12 cellular contexts compared by ENCODE assay signal in the genomic region with DNA sequence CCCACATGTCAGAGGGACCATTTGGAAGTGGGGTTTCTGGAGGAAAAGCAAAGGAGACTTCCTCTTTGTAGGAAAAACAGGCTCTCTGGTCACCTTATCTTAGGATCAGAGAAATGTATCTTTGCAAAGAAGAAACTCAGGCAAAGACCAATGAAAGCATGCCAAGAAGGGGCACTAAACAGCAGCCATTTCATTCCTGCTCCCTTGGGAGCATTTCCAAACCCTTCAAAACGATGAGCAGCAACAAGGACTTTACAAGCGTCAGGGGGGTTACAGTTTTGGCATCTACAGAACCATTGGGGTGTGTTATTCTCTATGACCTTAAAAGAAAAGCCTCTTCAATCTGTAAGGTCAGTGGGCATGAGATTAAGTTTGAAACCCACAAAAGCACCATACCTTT.
DNase-seq lines count a peak whose midpoint lies in the region; ATAC-seq and TF ChIP-seq lines count a peak whose summit lies in the region.
"Had no signal": no experiment of that assay in that cellular context is flagged by ENCODE, and none has a peak within 500 bp of the region (broad histone marks: within the 10 kb centered on the region; RNA-seq: fewer than 3 reads in every experiment).

No MANE protein-coding gene starts in this region.

- ATAC-seq in IMR-90 (ENCODE audit: low read depth) = no peak

- H3K27ac ChIP-seq in IMR-90 (ENCODE audit: insufficient read depth, low read length) (peak overlapping the region; percentile 87), mesodermal cell (ENCODE audit: low read depth, low read length, severe bottlenecking) (peak overlapping the region; percentile 64), suprapubic skin (peak overlapping the region; percentile 31), A673 (ENCODE audit: low read depth, low read length, poor library complexity, severe bottlenecking) (no peak overlapping the region)

- H3K79me1 ChIP-seq in IMR-90 (ENCODE audit: low read depth in 1 of 2, low read length in 2 of 2) = peaks cover 38 to 76% of the 10 kb centered on the region in 2 experiments

- TF ChIP-seq RAD21 in IMR-90 (IDR thresholded peaks at IDR 0.05; ENCODE audit: low read length) = no peak

- peaks cover 59% of the 10 kb centered on the region for H3K9me1 ChIP-seq in IMR-90 (ENCODE audit: insufficient read depth, low read length)

- no peaks in the 10 kb centered on the region for H3K9me3 ChIP-seq in IMR-90 (ENCODE audit: control insufficient read depth, insufficient read depth, low read length)
- no peaks in the 10 kb centered on the region for H3K9me3 ChIP-seq in mesodermal cell (ENCODE audit: control insufficient read depth, low read length)
- H3K9me3 ChIP-seq in suprapubic skin = no peaks in the 10 kb centered on the region
- H3K9me3 ChIP-seq in A673 (ENCODE audit: low read depth, low read length, poor library complexity, severe bottlenecking) = no peaks in the 10 kb centered on the region

- no peak overlapping the region for H3K4me3 Mint-ChIP-seq in chondrocyte (ENCODE audit: unreplicated experiment)
- H3K4me3 Mint-ChIP-seq: CD4-positive, CD25-positive, alpha-beta regulatory T cell had no signal

- intact Hi-C loops in IMR-90 (cut with micrococcal nuclease) = loop anchor here (2.0 kb wide), 1 partner anchor 32 kb away; no protein-coding TSS in a partner anchor
- intact Hi-C loops in A673 (cut with micrococcal nuclease; ENCODE audit: unreplicated experiment) = no loop called here

- H3K18ac ChIP-seq in IMR-90 (ENCODE audit: low read depth, low read length) = peak overlapping the region; percentile 89

- peak overlapping the region; percentile 94 to 98 for H4K8ac ChIP-seq in IMR-90 (ENCODE audit: low read depth in 2 of 2, low read length in 2 of 2)

- H2AK9ac ChIP-seq in IMR-90 (replicated peaks; ENCODE audit: low read depth, low read length, poor library complexity) = no peak overlapping the region

- TF ChIP-seq POLR2A in IMR-90 (IDR thresholded peaks at IDR 0.05; ENCODE audit: low read depth, low read length) = no peak
- TF ChIP-seq POLR2A in suprapubic skin (IDR thresholded peaks at IDR 0.05) = no peak

- H3K9me3 Mint-ChIP-seq in chondrocyte (ENCODE audit: low read depth) = no peaks in the 10 kb centered on the region
- H3K9me3 Mint-ChIP-seq: CD4-positive, CD25-positive, alpha-beta regulatory T cell had no signal

- H3K27me3 Mint-ChIP-seq in chondrocyte (ENCODE audit: low read depth) = no peaks in the 10 kb centered on the region
- H3K27me3 Mint-ChIP-seq: CD4-positive, CD25-positive, alpha-beta regulatory T cell had no signal

- peak overlapping the region; percentile 86 for H3K56ac ChIP-seq in IMR-90 (ENCODE audit: extremely low read depth, insufficient read depth, low read length)

- peak overlapping the region; percentile 45 for H3K9ac ChIP-seq in IMR-90 (ENCODE audit: low read depth, low read length)

- H4K20me1 ChIP-seq in IMR-90 (ENCODE audit: insufficient read depth, low read length) = no peaks in the 10 kb centered on the region

- H3K4me1 Mint-ChIP-seq in chondrocyte (ENCODE audit: low read depth) = peaks cover 66% of the 10 kb centered on the region

- no peaks in the 10 kb centered on the region for H3K27me3 ChIP-seq in IMR-90 (ENCODE audit: control insufficient read depth, insufficient read depth, low read length)
- no peaks in the 10 kb centered on the region for H3K27me3 ChIP-seq in suprapubic skin
- no peaks in the 10 kb centered on the region for H3K27me3 ChIP-seq in A673 (replicated peaks; ENCODE audit: insufficient read depth, low read depth, low read length, poor library complexity)

- peaks cover 10% of the 10 kb centered on the region for H3K36me3 ChIP-seq in IMR-90 (ENCODE audit: control insufficient read depth, insufficient read depth, low read length)
- peaks cover 46% of the 10 kb centered on the region for H3K36me3 ChIP-seq in mesodermal cell (ENCODE audit: control insufficient read depth, insufficient read depth, low read length)
- peaks cover 13% of the 10 kb centered on the region for H3K36me3 ChIP-seq in suprapubic skin
- no peaks in the 10 kb centered on the region for H3K36me3 ChIP-seq in A673 (ENCODE audit: insufficient read depth, low read length, poor library complexity, severe bottlenecking)

- H2BK15ac ChIP-seq in IMR-90 (ENCODE audit: low read depth, low read length) = peak overlapping the region; percentile 68; the same call in 2 of the 3 replicates

- peak overlapping the region; percentile 79 for H2BK20ac ChIP-seq in IMR-90 (ENCODE audit: low read depth, low read length)

- H3K4me3 ChIP-seq in IMR-90 (ENCODE audit: insufficient read depth, low read depth, low read length) = no peak overlapping the region
- H3K4me3 ChIP-seq in mesodermal cell (ENCODE audit: extremely low read depth, insufficient read depth, low read length, poor library complexity, severe bottlenecking) = no peak overlapping the region
- H3K4me3 ChIP-seq in suprapubic skin = no peak overlapping the region
- no peak overlapping the region for H3K4me3 ChIP-seq in A673 (ENCODE audit: low read depth, low read length, poor library complexity, severe bottlenecking)

- H3K27ac Mint-ChIP-seq in chondrocyte (ENCODE audit: unreplicated experiment) = peak overlapping the region; percentile 87

- no peak overlapping the region for H2AFZ ChIP-seq in IMR-90 (replicated peaks; ENCODE audit: low read length, poor library complexity)

- peak overlapping the region; percentile 98 for H2BK120ac ChIP-seq in IMR-90 (ENCODE audit: low read depth, low read length)

- peak overlapping the region; percentile 100 for H2AK5ac ChIP-seq in IMR-90 (ENCODE audit: low read depth, low read length)

- CTCF ChIA-PET in IMR-90 (lab: Yijun Ruan, JAX) = interaction anchor here (0.6 to 2.0 kb wide), 4 partner anchors 43 to 126 kb away, joined by 3 to 7 read pairs (median 4); no protein-coding TSS in a partner anchor
- CTCF ChIA-PET in A673 (lab: Charles Lee) = no interaction called here

- POLR2A ChIA-PET in IMR-90 (lab: Charles Lee; ENCODE audit: unreplicated experiment) = interaction anchor here (0.9 to 1.0 kb wide), 2 partner anchors 34 to 80 kb away, joined by 3 read pairs; no protein-coding TSS in a partner anchor
- POLR2A ChIA-PET in A673 (lab: Charles Lee; ENCODE audit: low non-redundant PET) = no interaction called here

- H3K36me3 Mint-ChIP-seq in chondrocyte (ENCODE audit: low read depth) = peaks cover 16% of the 10 kb centered on the region

- peak overlapping the region; percentile 24; the same call in 1 of the 2 replicates for H3K4me2 ChIP-seq in IMR-90 (ENCODE audit: low read depth, low read length)

- DNase-seq in IMR-90 (no peak), chondrocyte (ENCODE audit: low spot score) (no peak), suprapubic skin (ENCODE audit: low spot score in 2 of 2) (no peak), HPDE6-E6E7 (ENCODE audit: extremely low spot score) (no peak), T-helper 2 cell (no peak), A673 (ENCODE audit: low spot score) (no peak)
- DNase-seq: activated CD4-positive, CD25-positive, alpha-beta regulatory T cell; CD4-positive, CD25-positive, alpha-beta regulatory T cell; GDM1; NCI-H2171; stimulated activated CD4-positive, alpha-beta T cell treated with anti-CD3 and anti-CD28 coated beads, Interleukin-2, amount 100 ng/mL, for 24 hours had no signal

- no peak for TF ChIP-seq EP300 in suprapubic skin (IDR thresholded peaks at IDR 0.05)

- no CpG with 5 or more reads among the region's 2 CpGs for WGBS in IMR-90 (ENCODE audit: extremely low coverage in 2 of 2, insufficient read length in 1 of 2), 2 experiments
- 100% methylated on average over 2 of the region's 2 CpGs; no CpG with 5 or more reads in 1 of the 2 experiments for WGBS in mesodermal cell (ENCODE audit: insufficient coverage in 2 of 2), 2 experiments
- WGBS in suprapubic skin = 76% methylated on average over 2 of the region's 2 CpGs

- peak overlapping the region; percentile 99 for H3K4ac ChIP-seq in IMR-90 (ENCODE audit: low read depth, low read length)

- peak overlapping the region; percentile 98 for H4K91ac ChIP-seq in IMR-90 (ENCODE audit: insufficient read depth, low read depth, low read length)

- dilution Hi-C loops in IMR-90 (cut with HindIII; ENCODE audit: low sequenced_read_pairs, unreplicated experiment) = no loop called here

- TF ChIP-seq CTCF in IMR-90 (conservative IDR thresholded peaks at IDR 0.05; ENCODE audit: low read depth, low read length) (no peak), chondrocyte (IDR thresholded peaks at IDR 0.05) (no peak), suprapubic skin (IDR thresholded peaks at IDR 0.05) (no peak), A673 (conservative IDR thresholded peaks at IDR 0.05; ENCODE audit: low read depth, low read length) (no peak)

- H3K23ac ChIP-seq in IMR-90 (ENCODE audit: low read depth, low read length) = peak overlapping the region; percentile 99; the same call in 1 of the 2 replicates

- H3K14ac ChIP-seq in IMR-90 (replicated peaks; ENCODE audit: low read depth, low read length) = peak overlapping the region; percentile 99

- BruUV-seq in IMR-90 (replicated peaks; lab: Mats Ljungman, UMichigan) (no TSS peak), A673 (replicated peaks; lab: Mats Ljungman, UMichigan) (no TSS peak)

- in situ Hi-C loops in IMR-90 (cut with MboI; ENCODE audit: low sequenced_read_pairs) = no loop called here

- peak overlapping the region; percentile 79 for H4K5ac ChIP-seq in IMR-90 (ENCODE audit: low read depth, low read length)

- H3K4me1 ChIP-seq in IMR-90 (ENCODE audit: control insufficient read depth, insufficient read depth, low read length) = peaks cover 56% of the 10 kb centered on the region
- peaks cover 40% of the 10 kb centered on the region for H3K4me1 ChIP-seq in mesodermal cell (ENCODE audit: control insufficient read depth, insufficient read depth, low read length, poor library complexity, severe bottlenecking)
- H3K4me1 ChIP-seq in suprapubic skin = peaks cover 71% of the 10 kb centered on the region
- H3K4me1 ChIP-seq in A673 (ENCODE audit: insufficient read depth, low read length, poor library complexity, severe bottlenecking) = peaks cover 35% of the 10 kb centered on the region

- peak overlapping the region; percentile 92 for H2BK5ac ChIP-seq in IMR-90 (ENCODE audit: low read depth, low read length, poor library complexity, severe bottlenecking)

TF ChIP-seq in IMR-90, 13 proteins besides CTCF, POLR2A, EP300 and RAD21:
- no peak for TF ChIP-seq MAZ (IDR thresholded peaks at IDR 0.05; ENCODE audit: borderline replicate concordance, low read depth, low read length)
- no peak for TF ChIP-seq RFX5 (IDR thresholded peaks at IDR 0.05; ENCODE audit: low read depth, low read length)
- TF ChIP-seq SMC3 (IDR thresholded peaks at IDR 0.05; ENCODE audit: low read depth, low read length) = no peak
- TF ChIP-seq FOS (IDR thresholded peaks at IDR 0.05; ENCODE audit: low read depth, low read length) = no peak
- no peak for TF ChIP-seq NFE2L2 (IDR thresholded peaks at IDR 0.05; ENCODE audit: low read depth, low read length)
